In genomic region chr1:1232801-1233566, GRCh38 we compare ENCODE assay signal across 1 cellular context.
TF ChIP-seq lines count a peak whose summit lies in the region.

No MANE protein-coding gene starts in this region.

TF ChIP-seq in K562, 482 proteins besides CTCF, POLR2A, EP300 and RAD21 (continues in another document):
- no peak for TF ChIP-seq ERF (CRISPR knock-in tag; IDR thresholded peaks at IDR 0.05)
- no peak for TF ChIP-seq SREBF1 (IDR thresholded peaks at IDR 0.05; ENCODE audit: borderline replicate concordance, low read depth, low read length)
- no peak for TF ChIP-seq MTF1 (CRISPR knock-in tag; IDR thresholded peaks at IDR 0.05; ENCODE audit: borderline replicate concordance)
- peak; percentile 25; the same call in 1 of the 2 replicates for TF ChIP-seq MAX (CRISPR knock-in tag; IDR thresholded peaks at IDR 0.05)
- no peak for TF ChIP-seq NCOA1 (IDR thresholded peaks at IDR 0.05; ENCODE audit: low read depth)
- no peak for TF ChIP-seq ZBTB9 (CRISPR knock-in tag; IDR thresholded peaks at IDR 0.05)
- TF ChIP-seq DNMT1 (IDR thresholded peaks at IDR 0.05), result no peak
- TF ChIP-seq GATAD2A (IDR thresholded peaks at IDR 0.05), result no peak
- TF ChIP-seq PKNOX1 (IDR thresholded peaks at IDR 0.05), result no peak
- TF ChIP-seq HDGF (IDR thresholded peaks at IDR 0.05), result no peak
- no peak for TF ChIP-seq ZNF785 (CRISPR knock-in tag; IDR thresholded peaks at IDR 0.05)
- no peak for TF ChIP-seq DLX4 (CRISPR knock-in tag; IDR thresholded peaks at IDR 0.05)
- no peak for TF ChIP-seq U2AF1 (optimal IDR thresholded peaks at IDR 0.05; ENCODE audit: low read depth, low read length)
- TF ChIP-seq RBM17 (IDR thresholded peaks at IDR 0.05; ENCODE audit: borderline replicate concordance, low read depth, low read length), result no peak
- TF ChIP-seq POLR2H (tag; IDR thresholded peaks at IDR 0.05; ENCODE audit: low read depth), result no peak
- TF ChIP-seq MXD1 (CRISPR knock-in tag; IDR thresholded peaks at IDR 0.05; ENCODE audit: borderline replicate concordance, poor library complexity, severe bottlenecking), result no peak
- TF ChIP-seq HDAC3 (IDR thresholded peaks at IDR 0.05; ENCODE audit: borderline replicate concordance, partially characterized antibody), result no peak
- TF ChIP-seq TCF15 (CRISPR knock-in tag; IDR thresholded peaks at IDR 0.05), result no peak
- TF ChIP-seq E2F3 (CRISPR knock-in tag; IDR thresholded peaks at IDR 0.05), result no peak
- no peak for TF ChIP-seq ZBTB43 (CRISPR knock-in tag; IDR thresholded peaks at IDR 0.05)
- no peak for TF ChIP-seq ZBTB7A (IDR thresholded peaks at IDR 0.05; ENCODE audit: borderline replicate concordance, control insufficient read depth, low read depth, low read length)
- no peak for TF ChIP-seq ELF4 (CRISPR knock-in tag; IDR thresholded peaks at IDR 0.05)
- no peak for TF ChIP-seq ZNF655 (CRISPR knock-in tag; IDR thresholded peaks at IDR 0.05)
- no peak for TF ChIP-seq ZZZ3 (IDR thresholded peaks at IDR 0.05)
- no peak for TF ChIP-seq CREB3 (tag; conservative IDR thresholded peaks at IDR 0.05; ENCODE audit: low read depth)
- peak; percentile 21 for TF ChIP-seq PCBP1 (IDR thresholded peaks at IDR 0.05; ENCODE audit: low read depth, low read length, poor library complexity, severe bottlenecking)
- no peak for TF ChIP-seq POLR3G (IDR thresholded peaks at IDR 0.05; ENCODE audit: extremely low read depth, insufficient read length, insufficient replicate concordance)
- no peak for TF ChIP-seq ZNF589 (CRISPR knock-in tag; IDR thresholded peaks at IDR 0.05; ENCODE audit: low read depth)
- TF ChIP-seq HIVEP1 (CRISPR knock-in tag; IDR thresholded peaks at IDR 0.05), result no peak
- TF ChIP-seq ZNF347 (CRISPR knock-in tag; IDR thresholded peaks at IDR 0.05; ENCODE audit: low read depth), result no peak
- peak; percentile 63 for TF ChIP-seq POLR2G (IDR thresholded peaks at IDR 0.05; ENCODE audit: low read depth, low read length)
- TF ChIP-seq ZBTB33 (CRISPR knock-in tag; IDR thresholded peaks at IDR 0.05), result peak; percentile 98
- no peak for TF ChIP-seq STAT5B (CRISPR knock-in tag; IDR thresholded peaks at IDR 0.05)
- 0 out of 2 replicates have a peak, but pooled peaks have one; percentile 61 for TF ChIP-seq RBM34 (IDR thresholded peaks at IDR 0.05; ENCODE audit: borderline replicate concordance, insufficient read depth, low read length)
- TF ChIP-seq TSHZ1 (CRISPR knock-in tag; IDR thresholded peaks at IDR 0.05), result no peak
- TF ChIP-seq GABPA (tag; conservative IDR thresholded peaks at IDR 0.05; ENCODE audit: low read depth), result no peak
- no peak for TF ChIP-seq SMARCC2 (IDR thresholded peaks at IDR 0.05; ENCODE audit: low read depth)
- TF ChIP-seq MECOM (CRISPR knock-in tag; IDR thresholded peaks at IDR 0.05), result no peak
- no peak for TF ChIP-seq PHF21A (IDR thresholded peaks at IDR 0.05; ENCODE audit: borderline replicate concordance, low read depth)
- no peak for TF ChIP-seq ZNF586 (CRISPR knock-in tag; conservative IDR thresholded peaks at IDR 0.05)
- no peak for TF ChIP-seq THRA (IDR thresholded peaks at IDR 0.05)
- no peak for TF ChIP-seq ARID3A (IDR thresholded peaks at IDR 0.05; ENCODE audit: borderline replicate concordance, low read depth, low read length)
- TF ChIP-seq ZNF224 (CRISPR knock-in tag; IDR thresholded peaks at IDR 0.05), result no peak
- no peak for TF ChIP-seq L3MBTL2 (IDR thresholded peaks at IDR 0.05)
- no peak for TF ChIP-seq ZC3H4 (CRISPR knock-in tag; IDR thresholded peaks at IDR 0.05; ENCODE audit: borderline replicate concordance)
- no peak for TF ChIP-seq SNAPC5 (CRISPR knock-in tag; IDR thresholded peaks at IDR 0.05)
- no peak for TF ChIP-seq HMGXB4 (CRISPR knock-in tag; IDR thresholded peaks at IDR 0.05)
- no peak for TF ChIP-seq SAFB (IDR thresholded peaks at IDR 0.05; ENCODE audit: borderline replicate concordance, low read depth, low read length)
